8 cellular contexts compared by ENCODE assay signal in genomic region chr11:78188809-78189724, GRCh38. TPM values are rescaled to one million over a fixed set of nuclear protein-coding genes. Genes with fewer than 3 reads are reported as not detected.
DNase-seq lines count a peak whose midpoint lies in the region; ATAC-seq and TF ChIP-seq lines count a peak whose summit lies in the region.

Gene USP35, plus strand, starts transcription at chr11:78188919. Its CDS starts 7,327 bp downstream, at chr11:78196246.

- H3K27me3 Mint-ChIP-seq in activated T-helper 1 cell treated with anti-CD3 and anti-CD28 coated beads, Interleukin-12 subunit alpha, Interleukin-12 subunit beta, Interleukin-2, Interleukin-4 antibody, amounts not matched to agents 30 ng/mL and 10 ng/mL and 1 ng/mL, durations not matched to agents 14 hours and 24 hours and 36 hours (ENCODE audit: insufficient read depth), result no peaks in the 10 kb centered on the region

- H3K4me1 Mint-ChIP-seq in activated T-helper 1 cell treated with anti-CD3 and anti-CD28 coated beads, Interleukin-12 subunit alpha, Interleukin-12 subunit beta, Interleukin-2, Interleukin-4 antibody, amounts not matched to agents 30 ng/mL and 10 ng/mL and 1 ng/mL, durations not matched to agents 14 hours and 24 hours and 36 hours (ENCODE audit: low read depth), result peaks cover 62% of the 10 kb centered on the region

- H3K4me3 Mint-ChIP-seq in activated T-helper 1 cell treated with anti-CD3 and anti-CD28 coated beads, Interleukin-12 subunit alpha, Interleukin-12 subunit beta, Interleukin-2, Interleukin-4 antibody, amounts not matched to agents 30 ng/mL and 10 ng/mL and 1 ng/mL, durations not matched to agents 14 hours and 24 hours and 36 hours, result peak within 1 kb of the TSS; percentile 99

- peak within 1 kb of the TSS; percentile 93 for H3K4me2 ChIP-seq in hepatocyte

- intact Hi-C loops in Right ventricle myocardium inferior (cut with DNase I) (loop anchor here (1.0 to 5.0 kb wide), 2 partner anchors 50 to 107 kb away; partner anchors contain the start of gene ALG8), cardiac septum (cut with DNase I) (loop anchor here (5.0 kb wide), 1 partner anchor 47 kb away; no protein-coding TSS in a partner anchor), spleen (cut with DNase I; ENCODE audit: low total_unique reads) (no loop called here)
- intact Hi-C loops in activated T-helper 1 cell treated with anti-CD3 and anti-CD28 coated beads, Interleukin-12 subunit alpha, Interleukin-12 subunit beta, Interleukin-2, Interleukin-4 antibody, amounts not matched to agents 30 ng/mL and 10 ng/mL and 1 ng/mL, durations not matched to agents 14 hours and 24 hours and 36 hours (cut with micrococcal nuclease), result loop anchor here (1.0 to 2.0 kb wide), 15 partner anchors 13 to 552 kb away; partner anchors contain the start of genes ALG8, CLNS1A, GAB2 and INTS4

- DNase-seq in Right ventricle myocardium inferior (ENCODE audit: missing footprints) (peak; percentile 43), cardiac septum (ENCODE audit: low spot score) (no peak), hepatocyte (ENCODE audit: low spot score) (no peak), spleen (peak; percentile 84), NCI-H2196 (lab: John Stamatoyannopoulos, UW; ENCODE audit: unreplicated experiment) (no peak), NCI-H2107 (lab: John Stamatoyannopoulos, UW) (no peak), DMS 273 treated with DMSO at 0.1 percent for 48 hours (lab: John Stamatoyannopoulos, UW) (no peak)
- DNase-seq in activated T-helper 1 cell treated with anti-CD3 and anti-CD28 coated beads, Interleukin-12 subunit alpha, Interleukin-12 subunit beta, Interleukin-2, Interleukin-4 antibody, amounts not matched to agents 30 ng/mL and 10 ng/mL and 1 ng/mL, durations not matched to agents 14 hours and 24 hours and 36 hours (ENCODE audit: low spot score), result no peak

- TF ChIP-seq CTCF in hepatocyte (IDR thresholded peaks at IDR 0.05; ENCODE audit: poor library complexity) (no peak), spleen (IDR thresholded peaks at IDR 0.05 in 8 of 11, conservative IDR thresholded peaks at IDR 0.05 in 3 of 11) (no peak)

- H4K20me1 ChIP-seq in hepatocyte (ENCODE audit: insufficient read depth, poor library complexity, severe bottlenecking), result peaks cover 2% of the 10 kb centered on the region

- H2AFZ ChIP-seq in hepatocyte, result peak within 1 kb of the TSS; percentile 94

- TF ChIP-seq POLR2A in spleen (IDR thresholded peaks at IDR 0.05), result no peak

- H3K27me3 ChIP-seq in hepatocyte (no peaks in the 10 kb centered on the region), spleen (replicated peaks in 1 of 7) (no peaks in the 10 kb centered on the region)

- peak within 1 kb of the TSS; percentile 98 for H3K27ac ChIP-seq in hepatocyte
- peak within 1 kb of the TSS; percentile 24 to 95 (median 88) for H3K27ac ChIP-seq in spleen

- H3K36me3 ChIP-seq in hepatocyte (replicated peaks; ENCODE audit: insufficient read depth, low read depth), result no peaks in the 10 kb centered on the region
- peaks cover 0 to 12% (median 0%) of the 10 kb centered on the region in 6 donors for H3K36me3 ChIP-seq in spleen

- H3K4me3 ChIP-seq in hepatocyte (peak within 1 kb of the TSS; percentile 85), spleen (peak within 1 kb of the TSS; percentile 85 to 99 (median 95))

- no peaks in the 10 kb centered on the region for H3K9me3 ChIP-seq in hepatocyte (ENCODE audit: low read depth)
- H3K9me3 ChIP-seq in spleen, result no peaks in the 10 kb centered on the region

- ATAC-seq in Right ventricle myocardium inferior, result no peak

- H3K79me2 ChIP-seq in hepatocyte, result peaks cover 70% of the 10 kb centered on the region

- no peaks in the 10 kb centered on the region for H3K9me2 ChIP-seq in hepatocyte (replicated peaks; ENCODE audit: insufficient read depth)

- peaks cover 27% of the 10 kb centered on the region for H3K36me3 Mint-ChIP-seq in activated T-helper 1 cell treated with anti-CD3 and anti-CD28 coated beads, Interleukin-12 subunit alpha, Interleukin-12 subunit beta, Interleukin-2, Interleukin-4 antibody, amounts not matched to agents 30 ng/mL and 10 ng/mL and 1 ng/mL, durations not matched to agents 14 hours and 24 hours and 36 hours (ENCODE audit: low read depth)

- H3K9me3 Mint-ChIP-seq in activated T-helper 1 cell treated with anti-CD3 and anti-CD28 coated beads, Interleukin-12 subunit alpha, Interleukin-12 subunit beta, Interleukin-2, Interleukin-4 antibody, amounts not matched to agents 30 ng/mL and 10 ng/mL and 1 ng/mL, durations not matched to agents 14 hours and 24 hours and 36 hours, result no peaks in the 10 kb centered on the region

- peaks cover 29% of the 10 kb centered on the region for H3K4me1 ChIP-seq in hepatocyte (ENCODE audit: insufficient read depth)
- H3K4me1 ChIP-seq in spleen, result peaks cover 15 to 73% (median 44%) of the 10 kb centered on the region in 6 donors

- WGBS in hepatocyte (ENCODE audit: low lambda C conversion rate, missing lambda C conversion rate), result 24% methylated on average over 23 of the region's 45 CpGs
- WGBS in spleen, 5 donors, result 18 to 52% (median 22%) methylated on average over 12 to 45 of the region's 45 CpGs

- H3K27ac Mint-ChIP-seq in activated T-helper 1 cell treated with anti-CD3 and anti-CD28 coated beads, Interleukin-12 subunit alpha, Interleukin-12 subunit beta, Interleukin-2, Interleukin-4 antibody, amounts not matched to agents 30 ng/mL and 10 ng/mL and 1 ng/mL, durations not matched to agents 14 hours and 24 hours and 36 hours, result peak within 1 kb of the TSS; percentile 100

RNA-seq across cellular contexts. Expression of gene USP35, which starts in this region (rescaled TPM):
- total RNA-seq in Right ventricle myocardium inferior (6.2 TPM), cardiac septum (8.9 TPM), hepatocyte (4.5 and 7.3 TPM in 2 replicates), spleen (1 to 10 TPM; 5.6 to 9.5 (median 6.5) TPM)
- 11.8 and 14.0 TPM in 2 replicates for total RNA-seq in activated T-helper 1 cell treated with anti-CD3 and anti-CD28 coated beads, Interleukin-12 subunit alpha, Interleukin-12 subunit beta, Interleukin-2, Interleukin-4 antibody, amounts not matched to agents 30 ng/mL and 10 ng/mL and 1 ng/mL, durations not matched to agents 14 hours and 24 hours and 36 hours
- polyA plus RNA-seq in hepatocyte (2.9 and 4.7 TPM in 2 replicates), spleen (1 to 10 TPM; 1.6 to 6.5 (median 1.6) TPM)

Comparison
In these comparisons a context has a peak if more than half of its experiments do, and no peak if none do; other contexts are left out.
1. DNase-seq: peak in Right ventricle myocardium inferior (single experiment) and spleen (single experiment); none in cardiac septum (single experiment), activated T-helper 1 cell treated with anti-CD3 and anti-CD28 coated beads, Interleukin-12 subunit alpha, Interleukin-12 subunit beta, Interleukin-2, Interleukin-4 antibody, amounts not matched to agents 30 ng/mL and 10 ng/mL and 1 ng/mL, durations not matched to agents 14 hours and 24 hours and 36 hours (single experiment), hepatocyte (single experiment), NCI-H2196 (single experiment), NCI-H2107 (single experiment) and DMS 273 treated with DMSO at 0.1 percent for 48 hours (single experiment).